21 cellular contexts compared by ENCODE assay signal in genomic region chr10:21693418-21693817, GRCh38.
"Had no signal": no experiment of that assay in that cellular context is flagged by ENCODE, and none has a peak within 500 bp of the region (broad histone marks: within the 10 kb centered on the region; RNA-seq: fewer than 3 reads in every experiment).

No MANE protein-coding gene starts in this region.

- DNase-seq: cortex of kidney; dorsolateral prefrontal cortex; effector CD8-positive, alpha-beta T cell; heart right ventricle; kidney; left cardiac atrium; left ventricle myocardium inferior; mesendoderm; naive B cell; ovary; right cardiac atrium; small intestine; stimulated activated CD4-positive, alpha-beta T cell treated with anti-CD3 and anti-CD28 coated beads, Interleukin-12 subunit alpha, Interleukin-12 subunit beta, amount 100 ng/mL, for 4 hours; stimulated activated naive CD4-positive, alpha-beta T cell; stomach; substantia nigra; transverse colon had no signal

- H3K27ac Mint-ChIP-seq: nephron had no signal

- H3K27me3 ChIP-seq: dorsolateral prefrontal cortex, heart right ventricle, neutrophil, ovary, stomach, transverse colon had no signal

- H3K36me3 ChIP-seq: neutrophil, ovary, thoracic aorta had no signal

- H3K9me3 ChIP-seq: heart right ventricle, left ventricle myocardium inferior, neutrophil, ovary, stomach, thoracic aorta, transverse colon had no signal

- H3K27me3 Mint-ChIP-seq: naive B cell had no signal

- ATAC-seq: heart right ventricle, left cardiac atrium, right cardiac atrium had no signal

- H3K27ac ChIP-seq: dorsolateral prefrontal cortex, heart right ventricle, left ventricle myocardium inferior, neutrophil, ovary, stomach, thoracic aorta, transverse colon had no signal

- H3K9me3 Mint-ChIP-seq: naive B cell had no signal

- H3K4me3 Mint-ChIP-seq: naive B cell, nephron had no signal

- H3K4me3 ChIP-seq: dorsolateral prefrontal cortex, heart right ventricle, left ventricle myocardium inferior, lung, ovary, stomach, thoracic aorta, transverse colon had no signal
